Comparison of ENCODE assay signal across 8 cellular contexts in the genomic region with DNA sequence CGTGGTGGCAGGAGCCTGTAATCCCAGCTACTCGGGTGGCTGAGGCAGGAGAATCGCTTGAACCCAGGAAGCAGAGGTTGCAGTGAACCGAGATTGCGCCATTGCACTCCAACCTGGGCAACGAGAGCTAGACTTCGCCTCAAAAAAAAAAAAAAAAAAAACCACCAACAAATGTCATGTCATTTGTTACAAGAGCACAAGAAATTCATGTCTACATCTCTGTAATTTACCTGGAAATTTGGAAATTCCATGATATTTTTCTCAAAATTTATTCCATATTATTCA.
"Had no signal": no experiment of that assay in that cellular context is flagged by ENCODE, and none has a peak within 500 bp of the region (broad histone marks: within the 10 kb centered on the region; RNA-seq: fewer than 3 reads in every experiment).

No MANE protein-coding gene starts in this region.

- H3K9me3 ChIP-seq: Peyer's patch, SJCRH30 had no signal

- H3K27ac ChIP-seq: HL-60, PC-9, Peyer's patch, SJCRH30 had no signal

- H2AFZ ChIP-seq: PC-9 had no signal

- ATAC-seq: Right ventricle myocardium inferior had no signal

- DNase-seq: NCI-H510A, NCI-H524 treated with DMSO at 0.1 percent for 48 hours had no signal

- H3K27me3 ChIP-seq: Peyer's patch, SJCRH30 had no signal

- H3K36me3 ChIP-seq: Peyer's patch, SJCRH30 had no signal

- H3K4me2 ChIP-seq: PC-9 had no signal

- H3K4me3 ChIP-seq: PC-9, Peyer's patch, SJCRH30 had no signal

- FAIRE-seq: HTR-8/SVneo had no signal

- H3K4me1 ChIP-seq: Peyer's patch, SJCRH30 had no signal
